ENCODE assay signal across 8 cellular contexts in the genomic region with DNA sequence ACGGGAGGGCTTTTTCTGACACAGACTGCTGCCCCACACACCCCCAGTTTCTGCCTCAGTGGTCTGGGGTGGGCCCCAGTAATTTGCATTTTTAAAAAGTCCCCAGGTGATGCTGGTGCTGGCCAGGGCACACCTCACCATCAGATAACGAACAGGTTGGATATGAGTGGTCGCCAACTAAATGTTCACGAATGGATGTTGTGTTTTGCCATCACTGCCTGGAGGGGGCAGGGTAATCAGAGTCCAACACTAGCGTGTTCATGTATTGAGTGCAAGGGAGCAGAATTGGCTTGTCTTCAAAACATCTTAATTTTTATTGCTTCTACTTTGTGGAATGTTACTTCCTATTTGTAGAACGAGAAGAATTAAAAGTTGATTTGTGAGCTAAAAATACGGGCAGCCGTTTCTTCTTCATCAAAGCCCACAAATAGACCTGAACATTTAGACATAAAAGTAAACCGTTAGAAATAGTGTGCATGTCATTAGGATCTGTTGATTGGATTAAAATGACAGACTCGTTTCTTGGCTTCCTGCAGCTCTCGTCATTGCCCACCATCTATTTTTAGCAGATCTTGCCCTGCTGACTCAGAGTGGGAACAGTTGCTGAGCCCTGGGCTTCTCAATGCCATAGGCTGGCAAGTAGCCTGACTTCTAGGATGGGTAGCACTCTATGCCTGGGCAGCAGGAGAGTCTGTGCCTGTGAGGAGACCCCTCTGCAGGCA. TPM values are rescaled to one million over a fixed set of nuclear protein-coding genes. Genes with fewer than 3 reads are reported as not detected.
DNase-seq lines count a peak whose midpoint lies in the region; ATAC-seq lines count a peak whose summit lies in the region.

No MANE protein-coding gene starts in this region.

- H3K9me3 Mint-ChIP-seq in activated T-helper 2 cell treated with anti-CD3 and anti-CD28 coated beads, Interferon-gamma antibody, Interleukin-2, Interleukin-4, amounts not matched to agents 10 μg/mL and 5 μg/mL and 100 μg/mL, durations not matched to agents 14 hours and 24 hours and 36 hours: no peaks in the 10 kb centered on the region

- peak; percentile 85 to 98 for DNase-seq in NOMO-1 (lab: John Stamatoyannopoulos, UW; ENCODE audit: unreplicated experiment in 2 of 2)
- DNase-seq in activated T-helper 2 cell treated with anti-CD3 and anti-CD28 coated beads, Interferon-gamma antibody, Interleukin-2, Interleukin-4, amounts not matched to agents 10 μg/mL and 5 μg/mL and 100 μg/mL, durations not matched to agents 14 hours and 24 hours and 36 hours (ENCODE audit: low spot score): peak; percentile 66
- peak; percentile 45 for DNase-seq in germinal center (ENCODE audit: low spot score)
- DNase-seq in stimulated activated CD4-positive, alpha-beta T cell treated with anti-CD3 and anti-CD28 coated beads, Interleukin-12 subunit alpha, Interleukin-12 subunit beta, amount 100 ng/mL, for 24 hours (ENCODE audit: low read depth in 2 of 2): peak; percentile 48
- no peak for DNase-seq in NCI-H2171 treated with DMSO at 0.1 percent for 48 hours (lab: John Stamatoyannopoulos, UW)
- no peak for DNase-seq in NCI-H2107 (lab: John Stamatoyannopoulos, UW)

- peak overlapping the region; percentile 94 for H3K27ac Mint-ChIP-seq in activated T-helper 2 cell treated with anti-CD3 and anti-CD28 coated beads, Interferon-gamma antibody, Interleukin-2, Interleukin-4, amounts not matched to agents 10 μg/mL and 5 μg/mL and 100 μg/mL, durations not matched to agents 14 hours and 24 hours and 36 hours

- H3K27me3 Mint-ChIP-seq in activated T-helper 2 cell treated with anti-CD3 and anti-CD28 coated beads, Interferon-gamma antibody, Interleukin-2, Interleukin-4, amounts not matched to agents 10 μg/mL and 5 μg/mL and 100 μg/mL, durations not matched to agents 14 hours and 24 hours and 36 hours (ENCODE audit: low read depth): no peaks in the 10 kb centered on the region

- peaks cover 87% of the 10 kb centered on the region for H3K4me1 Mint-ChIP-seq in activated T-helper 2 cell treated with anti-CD3 and anti-CD28 coated beads, Interferon-gamma antibody, Interleukin-2, Interleukin-4, amounts not matched to agents 10 μg/mL and 5 μg/mL and 100 μg/mL, durations not matched to agents 14 hours and 24 hours and 36 hours (ENCODE audit: low read depth)

- intact Hi-C loops in activated T-helper 2 cell treated with anti-CD3 and anti-CD28 coated beads, Interferon-gamma antibody, Interleukin-2, Interleukin-4, amounts not matched to agents 10 μg/mL and 5 μg/mL and 100 μg/mL, durations not matched to agents 14 hours and 24 hours and 36 hours (cut with micrococcal nuclease): loop anchor here (1.0 to 10.0 kb wide), 6 partner anchors 13 to 455 kb away; a partner anchor contains a TSS

- ATAC-seq in GM18502 (IDR thresholded peaks at IDR 0.05; ENCODE audit: poor library complexity, unreplicated experiment) (peak; percentile 84), HG02678 (IDR thresholded peaks at IDR 0.05; ENCODE audit: unreplicated experiment) (peak; percentile 57)

- H3K36me3 Mint-ChIP-seq in activated T-helper 2 cell treated with anti-CD3 and anti-CD28 coated beads, Interferon-gamma antibody, Interleukin-2, Interleukin-4, amounts not matched to agents 10 μg/mL and 5 μg/mL and 100 μg/mL, durations not matched to agents 14 hours and 24 hours and 36 hours (ENCODE audit: low read depth): peaks cover 47% of the 10 kb centered on the region

- peak overlapping the region; percentile 65 for H3K4me3 Mint-ChIP-seq in activated T-helper 2 cell treated with anti-CD3 and anti-CD28 coated beads, Interferon-gamma antibody, Interleukin-2, Interleukin-4, amounts not matched to agents 10 μg/mL and 5 μg/mL and 100 μg/mL, durations not matched to agents 14 hours and 24 hours and 36 hours (ENCODE audit: low read depth)

RNA-seq across cellular contexts. Expression of a gene that starts 45.2 kb away (rescaled TPM):
- 72.4 and 73.9 TPM in 2 replicates for total RNA-seq in activated T-helper 2 cell treated with anti-CD3 and anti-CD28 coated beads, Interferon-gamma antibody, Interleukin-2, Interleukin-4, amounts not matched to agents 10 μg/mL and 5 μg/mL and 100 μg/mL, durations not matched to agents 14 hours and 24 hours and 36 hours

Comparison
In these comparisons a context has a peak if more than half of its experiments do, and no peak if none do; other contexts are left out.
1. DNase-seq: peak in NOMO-1 (2 of 2), activated T-helper 2 cell treated with anti-CD3 and anti-CD28 coated beads, Interferon-gamma antibody, Interleukin-2, Interleukin-4, amounts not matched to agents 10 μg/mL and 5 μg/mL and 100 μg/mL, durations not matched to agents 14 hours and 24 hours and 36 hours (single experiment), germinal center (single experiment) and stimulated activated CD4-positive, alpha-beta T cell treated with anti-CD3 and anti-CD28 coated beads, Interleukin-12 subunit alpha, Interleukin-12 subunit beta, amount 100 ng/mL, for 24 hours (2 of 2); none in NCI-H2171 treated with DMSO at 0.1 percent for 48 hours (single experiment) and NCI-H2107 (single experiment).